ENCODE assay signal across 27 cellular contexts in the genomic region with DNA sequence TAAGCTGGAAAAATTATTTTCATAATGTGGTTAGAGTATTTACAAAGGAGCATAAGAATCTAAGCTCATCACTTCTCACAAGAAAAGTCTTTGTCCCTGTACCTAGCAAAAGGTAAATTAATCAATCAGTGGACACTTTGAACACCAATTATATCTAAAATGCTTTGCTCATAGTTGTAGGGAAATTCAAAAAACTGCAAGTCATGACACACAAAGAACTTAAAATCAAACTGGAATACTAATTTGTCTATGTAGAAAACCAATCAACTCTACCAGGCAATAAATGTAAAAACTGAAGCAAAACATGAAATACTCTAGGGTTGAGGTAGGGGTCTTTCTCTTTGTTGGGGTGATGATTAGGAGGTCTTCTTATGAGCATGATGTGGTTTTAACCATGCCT.
"Had no signal": no experiment of that assay in that cellular context is flagged by ENCODE, and none has a peak within 500 bp of the region (broad histone marks: within the 10 kb centered on the region; RNA-seq: fewer than 3 reads in every experiment).

No MANE protein-coding gene starts in this region.

- H3K27ac Mint-ChIP-seq: dendritic cell treated with granulocyte-macrophage colony-stimulating factor and Interleukin-4, amounts not matched to agents 40 ng/mL and 50 ng/mL, for 4 days; effector memory CD8-positive, alpha-beta T cell; endodermal cell; mesothelial cell of epicardium had no signal

- ATAC-seq: effector memory CD8-positive, alpha-beta T cell; esophagus mucosa; gastrocnemius medialis; heart right ventricle; left cardiac atrium; left lung; left ventricle myocardium superior; lower lobe of right lung; mucosa of descending colon had no signal

- H3K4me1 ChIP-seq: colonic mucosa, esophagus squamous epithelium, gastrocnemius medialis, left lung, lower lobe of right lung had no signal

- H3K36me3 ChIP-seq: colonic mucosa, esophagus squamous epithelium, gastrocnemius medialis, heart right ventricle, left lung, lower lobe of right lung had no signal

- H3K4me3 ChIP-seq: colonic mucosa, esophagus squamous epithelium, gastrocnemius medialis, heart right ventricle, left lung, lower lobe of right lung, mucosa of descending colon had no signal

- H3K27me3 ChIP-seq: colonic mucosa, esophagus squamous epithelium, gastrocnemius medialis, heart right ventricle, left lung had no signal

- H3K9me3 Mint-ChIP-seq: dendritic cell treated with granulocyte-macrophage colony-stimulating factor and Interleukin-4, amounts not matched to agents 40 ng/mL and 50 ng/mL, for 4 days; effector memory CD8-positive, alpha-beta T cell; endodermal cell; mesothelial cell of epicardium had no signal

- DNase-seq: colonic mucosa; cortex of kidney; effector CD8-positive, alpha-beta T cell; effector memory CD8-positive, alpha-beta T cell; endodermal cell; erythroblast; esophagus squamous epithelium; foreskin fibroblast; foreskin melanocyte; gastrocnemius medialis; glutamatergic neuron; head of caudate nucleus; heart right ventricle; hippocampal formation; left cardiac atrium; left lung; left ventricle myocardium superior; lower lobe of right lung; mesenchymal stem cell; mucosa of descending colon had no signal

- H3K9me3 ChIP-seq: colonic mucosa, esophagus squamous epithelium, gastrocnemius medialis, heart right ventricle, left lung, lower lobe of right lung, mucosa of descending colon had no signal

- H3K27me3 Mint-ChIP-seq: dendritic cell treated with granulocyte-macrophage colony-stimulating factor and Interleukin-4, amounts not matched to agents 40 ng/mL and 50 ng/mL, for 4 days had no signal

- H3K36me3 Mint-ChIP-seq: mesothelial cell of epicardium had no signal

- H3K27ac ChIP-seq: colonic mucosa, epithelial cell of prostate, esophagus squamous epithelium, gastrocnemius medialis, heart right ventricle, left lung, lower lobe of right lung had no signal

- H3K4me3 Mint-ChIP-seq: dendritic cell treated with granulocyte-macrophage colony-stimulating factor and Interleukin-4, amounts not matched to agents 40 ng/mL and 50 ng/mL, for 4 days; effector memory CD8-positive, alpha-beta T cell; endodermal cell; mesothelial cell of epicardium had no signal

- FAIRE-seq: endometrium, islet of Langerhans, keratinocyte had no signal

- H3K4me1 Mint-ChIP-seq: mesothelial cell of epicardium had no signal
